ENCODE assay signal across 26 cellular contexts in the genomic region with DNA sequence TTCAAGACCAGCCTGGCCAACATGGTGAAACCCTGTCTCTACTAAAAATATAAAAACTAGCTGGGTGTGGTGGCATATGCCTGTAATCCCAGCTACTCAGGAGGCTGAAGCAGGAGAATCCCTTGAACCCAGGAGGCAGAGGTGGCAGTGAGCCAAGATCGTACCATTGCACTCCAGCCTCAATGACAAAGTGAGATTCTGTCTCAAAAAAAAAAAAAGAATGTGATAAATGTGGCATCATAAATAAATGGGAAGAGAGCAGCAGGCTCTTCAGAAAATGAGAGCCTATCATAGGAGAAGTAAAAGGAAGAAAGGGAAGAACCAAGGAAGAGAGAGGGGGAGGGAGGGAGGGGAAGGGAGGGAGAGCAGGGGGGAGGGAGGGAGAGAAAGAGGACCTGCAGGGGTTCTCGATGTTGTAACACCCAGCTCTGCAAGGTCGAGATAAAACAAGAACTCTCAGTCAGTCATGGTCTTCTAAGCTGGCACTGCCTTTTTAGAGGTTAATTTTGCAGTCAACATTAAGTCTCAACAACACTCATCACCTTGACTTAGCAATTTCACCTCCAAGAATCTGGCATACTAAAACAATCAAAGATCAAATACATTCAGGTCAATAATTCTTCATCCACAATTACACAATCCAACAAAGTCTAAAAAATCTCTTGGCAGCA.
"Had no signal": no experiment of that assay in that cellular context is flagged by ENCODE, and none has a peak within 500 bp of the region (broad histone marks: within the 10 kb centered on the region; RNA-seq: fewer than 3 reads in every experiment).

No MANE protein-coding gene starts in this region.

- DNase-seq: activated B cell treated with CpG ODN at 0.5 μM for 24 hours; activated CD4-positive, alpha-beta memory T cell treated with anti-CD3 and anti-CD28 coated beads for 36 hours; activated CD4-positive, alpha-beta T cell treated with anti-CD3 and anti-CD28 coated beads for 1 hour; activated CD4-positive, alpha-beta T cell treated with anti-CD3 and anti-CD28 coated beads, Interleukin-2, amount 10 ng/mL, durations not matched to agents 24 days and 14 days; activated CD8-positive, alpha-beta memory T cell treated with anti-CD3 and anti-CD28 coated beads for 24 hours; activated gamma-delta T cell; activated naive CD4-positive, alpha-beta T cell treated with anti-CD3 and anti-CD28 coated beads for 36 hours; activated T-cell treated with anti-CD3 and anti-CD28 coated beads, Interleukin-2, amount 50 U/mL, for 48 hours; brain microvascular endothelial cell; KG1; NCI-H1048; NCI-H146; NCI-H187 treated with DMSO at 0.1 percent for 48 hours; NCI-H2081 treated with DMSO at 0.1 percent for 48 hours; NCI-H2171; NCI-H2227 treated with DMSO at 0.1 percent for 48 hours; NCI-H446 treated with DMSO at 0.1 percent for 48 hours; NCI-H524 treated with DMSO at 0.1 percent for 48 hours; NCI-H82; PC-9; SHP77 treated with DMSO at 0.1 percent for 48 hours; T-cell; T-helper 2 cell; T1000 had no signal

- ATAC-seq: T-cell had no signal

- H3K4me3 ChIP-seq: cardiac muscle cell, PC-9, SK-N-MC had no signal
